ENCODE assay signal across 14 cellular contexts in genomic region chr17:81814748-81815645, GRCh38. TPM values are rescaled to one million over a fixed set of nuclear protein-coding genes. Genes with fewer than 3 reads are reported as not detected.
DNase-seq lines count a peak whose midpoint lies in the region; ATAC-seq and TF ChIP-seq lines count a peak whose summit lies in the region.
"Had no signal": no experiment of that assay in that cellular context is flagged by ENCODE, and none has a peak within 500 bp of the region (broad histone marks: within the 10 kb centered on the region; RNA-seq: fewer than 3 reads in every experiment).

No MANE protein-coding gene starts in this region.

- DNase-seq in NB4 (ENCODE audit: low read depth) (peak; percentile 84), Panc1 (ENCODE audit: low read depth, low spot score) (no peak), osteoblast (ENCODE audit: insufficient read length, low spot score, missing footprints) (peak; percentile 90), NCI-H748 treated with DMSO at 0.1 percent for 48 hours (lab: John Stamatoyannopoulos, UW) (no peak), AG08395 (ENCODE audit: low spot score) (no peak), testis (no peak)
- DNase-seq: activated CD4-positive, alpha-beta T cell treated with anti-CD3 and anti-CD28 coated beads for 4 hours; activated naive CD4-positive, alpha-beta T cell treated with anti-CD3 and anti-CD28 coated beads, Interleukin-2, amount 10 ng/mL, durations not matched to agents 7 days and 5 days; NCI-H226 had no signal

- no peaks in the 10 kb centered on the region for H3K79me2 ChIP-seq in osteoblast (ENCODE audit: insufficient read depth, low read length)

- H3K9me3 ChIP-seq in Panc1 (ENCODE audit: control insufficient read depth, insufficient read depth, low read depth, low read length) (no peaks in the 10 kb centered on the region), osteoblast (ENCODE audit: low read depth, low read length) (no peaks in the 10 kb centered on the region), testis (no peaks in the 10 kb centered on the region)
- H3K9me3 ChIP-seq: prostate gland, upper lobe of left lung had no signal

- peaks cover 4% of the 10 kb centered on the region for H3K4me1 ChIP-seq in Panc1 (ENCODE audit: control insufficient read depth, insufficient read depth, low read length)
- H3K4me1 ChIP-seq in osteoblast (ENCODE audit: insufficient read depth, low read length): no peaks in the 10 kb centered on the region
- H3K4me1 ChIP-seq in testis: no peaks in the 10 kb centered on the region
- H3K4me1 ChIP-seq: prostate gland, upper lobe of left lung had no signal

- ATAC-seq in Panc1: peak; percentile 37

- no peak for TF ChIP-seq CTCF in NB4 (IDR thresholded peaks at IDR 0.05; ENCODE audit: low read depth, low read length)
- TF ChIP-seq CTCF in Panc1 (IDR thresholded peaks at IDR 0.05): no peak
- TF ChIP-seq CTCF in osteoblast (IDR thresholded peaks at IDR 0.05; ENCODE audit: extremely low read depth, low read depth, low read length): no peak
- no peak for TF ChIP-seq CTCF in testis (IDR thresholded peaks at IDR 0.05)

- POLR2A ChIA-PET in Panc1 (lab: Charles Lee): no interaction called here

- H3K27me3 ChIP-seq in Panc1 (ENCODE audit: control insufficient read depth, insufficient read depth, low read length) (no peaks in the 10 kb centered on the region), osteoblast (ENCODE audit: insufficient read depth, low read length) (no peaks in the 10 kb centered on the region), testis (no peaks in the 10 kb centered on the region)

- CTCF ChIA-PET in Panc1 (lab: Charles Lee): no interaction called here

- intact Hi-C loops in Panc1 (cut with micrococcal nuclease; ENCODE audit: unreplicated experiment) (no loop called here), testis (cut with DNase I; ENCODE audit: low total_unique reads) (no loop called here)

- no peak overlapping the region for H3K4me3 ChIP-seq in NB4 (ENCODE audit: low read depth, low read length)
- H3K4me3 ChIP-seq in Panc1 (ENCODE audit: low read depth in 2 of 2, low read length in 2 of 2): no peak overlapping the region
- no peak overlapping the region for H3K4me3 ChIP-seq in osteoblast (ENCODE audit: insufficient read depth, low read length)
- no peak overlapping the region for H3K4me3 ChIP-seq in testis
- H3K4me3 ChIP-seq: prostate gland, SK-N-MC, upper lobe of left lung had no signal

- no peaks in the 10 kb centered on the region for H3K36me3 ChIP-seq in Panc1 (ENCODE audit: control insufficient read depth, insufficient read depth, low read length)
- no peaks in the 10 kb centered on the region for H3K36me3 ChIP-seq in osteoblast (ENCODE audit: insufficient read depth, low read length)
- H3K36me3 ChIP-seq in testis (ENCODE audit: low read depth, missing control alignments): no peaks in the 10 kb centered on the region
- H3K36me3 ChIP-seq: prostate gland, upper lobe of left lung had no signal

- H2AFZ ChIP-seq in osteoblast (ENCODE audit: low read length): no peak overlapping the region

- WGBS in testis, 2 donors: 84 to 90% methylated on average over 7 to 24 of the region's 24 CpGs

- in situ Hi-C loops in Panc1 (cut with HindIII; ENCODE audit: low pct_unique_long_range_greater_than_20kb, low sequenced_read_pairs): no loop called here

- no peak overlapping the region for H3K4me2 ChIP-seq in osteoblast (ENCODE audit: insufficient read depth, low read length)

- TF ChIP-seq POLR2A in NB4 (IDR thresholded peaks at IDR 0.05; ENCODE audit: extremely low read depth, insufficient read length) (no peak), testis (IDR thresholded peaks at IDR 0.05) (no peak)

- H3K27ac ChIP-seq in Panc1 (ENCODE audit: low read length) (no peak overlapping the region), osteoblast (ENCODE audit: low read depth, low read length) (no peak overlapping the region), testis (no peak overlapping the region)
- H3K27ac ChIP-seq: prostate gland, SK-N-MC, upper lobe of left lung had no signal

- no peaks in the 10 kb centered on the region for H4K20me1 ChIP-seq in osteoblast (ENCODE audit: insufficient read depth, low read length)

- no TSS peak for BruUV-seq in Panc1 (replicated peaks; lab: Mats Ljungman, UMichigan)

RNA-seq across cellular contexts. Expression of gene GCGR, which starts 11.0 kb away (rescaled TPM):
- total RNA-seq in Panc1 (2021; ENCODE audit: unreplicated experiment): 1.6 TPM
- polyA plus RNA-seq in Panc1 (2012; ENCODE audit: insufficient read length): 0.74 TPM
- under 0.01 TPM in 1 of 2 replicates, not detected in the other for total RNA-seq in osteoblast
- total RNA-seq in testis: 1 to 10 TPM; 1.3 to 1.5 TPM
- polyA plus RNA-seq in testis (ENCODE audit: insufficient read depth, low read depth, low replicate concordance): 0.88 TPM
- total RNA-seq: fibroblast of villous mesenchyme, HT1080 had no signal

RNA-seq across cellular contexts. Expression of gene MCRIP1, which starts 18.1 kb away (rescaled TPM):
- 115 TPM for total RNA-seq in Panc1 (2021; ENCODE audit: unreplicated experiment)
- polyA plus RNA-seq in Panc1 (2012; ENCODE audit: insufficient read length): 128 TPM
- total RNA-seq in osteoblast: 136 and 163 TPM in 2 replicates
- total RNA-seq in testis: 100 to 1,000 TPM; 160 to 181 TPM
- 206 TPM for polyA plus RNA-seq in testis (ENCODE audit: insufficient read depth, low read depth, low replicate concordance)

RNA-seq across cellular contexts. Expression of gene PPP1R27, which starts 19.9 kb away (rescaled TPM):
- total RNA-seq in Panc1 (2021; ENCODE audit: unreplicated experiment): not detected
- 0.22 TPM for polyA plus RNA-seq in Panc1 (2012; ENCODE audit: insufficient read length)
- not detected in 2 replicates for total RNA-seq in osteoblast
- 1 to 10 TPM; 1.6 to 1.9 TPM for total RNA-seq in testis
- 7.5 TPM for polyA plus RNA-seq in testis (ENCODE audit: insufficient read depth, low read depth, low replicate concordance)
- total RNA-seq: fibroblast of villous mesenchyme, upper lobe of left lung had no signal

RNA-seq across cellular contexts. Expression of gene P4HB, which starts 45.3 kb away (rescaled TPM):
- total RNA-seq in Panc1 (2021; ENCODE audit: unreplicated experiment) (759 TPM), osteoblast (1,119 and 1,240 TPM in 2 replicates), testis (100 to 1,000 TPM; 205 to 230 TPM)
- polyA plus RNA-seq in Panc1 (2012; ENCODE audit: insufficient read length): 1,541 TPM
- polyA plus RNA-seq in testis (ENCODE audit: insufficient read depth, low read depth, low replicate concordance): 213 TPM

RNA-seq across cellular contexts. Expression of gene ARHGDIA, which starts 56.1 kb away (rescaled TPM):
- total RNA-seq in Panc1 (2021; ENCODE audit: unreplicated experiment) (420 TPM), osteoblast (120 and 133 TPM in 2 replicates), testis (100 to 1,000 TPM; 135 to 161 TPM)
- polyA plus RNA-seq in Panc1 (2012; ENCODE audit: insufficient read length): 534 TPM
- 201 TPM for polyA plus RNA-seq in testis (ENCODE audit: insufficient read depth, low read depth, low replicate concordance)

Comparison
In these comparisons a context has a peak if more than half of its experiments do, and no peak if none do; other contexts are left out.
1. DNase-seq: peak in NB4 (single experiment) and osteoblast (single experiment); none in Panc1 (single experiment), NCI-H748 treated with DMSO at 0.1 percent for 48 hours (single experiment), AG08395 (single experiment) and testis (single experiment).